Comparison of ENCODE assay signal across 19 cellular contexts in genomic region chr21:18832950-18833349, GRCh38.
DNase-seq lines count a peak whose midpoint lies in the region; ATAC-seq, FAIRE-seq and TF ChIP-seq lines count a peak whose summit lies in the region.
"Had no signal": no experiment of that assay in that cellular context is flagged by ENCODE, and none has a peak within 500 bp of the region (broad histone marks: within the 10 kb centered on the region; RNA-seq: fewer than 3 reads in every experiment).

No MANE protein-coding gene starts in this region.

- H3K79me2 ChIP-seq in SU-DHL-6 (ENCODE audit: insufficient read depth, low read length) = no peaks in the 10 kb centered on the region

- peak overlapping the region; percentile 52 for H2AFZ ChIP-seq in SU-DHL-6 (ENCODE audit: low read depth, low read length, severe bottlenecking)
- H2AFZ ChIP-seq: GM23338 had no signal

- no peak overlapping the region for H3K4me2 ChIP-seq in SU-DHL-6 (ENCODE audit: low read depth, low read length, poor library complexity, severe bottlenecking)
- H3K4me2 ChIP-seq: GM23338 had no signal

- no peaks in the 10 kb centered on the region for H3K4me1 ChIP-seq in testis

- H3F3A ChIP-seq in SU-DHL-6 (ENCODE audit: insufficient read depth) = no peaks in the 10 kb centered on the region

- H3K9ac ChIP-seq in SU-DHL-6 (ENCODE audit: low read length) = no peak overlapping the region

- H3K4me3 ChIP-seq in SU-DHL-6 (ENCODE audit: insufficient read depth, low read length, poor library complexity, severe bottlenecking) = no peak overlapping the region
- no peak overlapping the region for H3K4me3 ChIP-seq in fibroblast of the aortic adventitia (ENCODE audit: low read depth, low read length)
- no peak overlapping the region for H3K4me3 ChIP-seq in retinal pigment epithelial cell (ENCODE audit: low read length)
- H3K4me3 ChIP-seq in testis = no peak overlapping the region
- H3K4me3 ChIP-seq: GM23338, skin epidermis had no signal

- H3K9me2 ChIP-seq in SU-DHL-6 (replicated peaks; ENCODE audit: insufficient read depth, low read length) = no peaks in the 10 kb centered on the region

- TF ChIP-seq CTCF in SU-DHL-6 (IDR thresholded peaks at IDR 0.05; ENCODE audit: insufficient read depth, low read length, poor library complexity, severe bottlenecking) (no peak), fibroblast of the aortic adventitia (IDR thresholded peaks at IDR 0.05; ENCODE audit: insufficient read depth, low read length) (no peak), retinal pigment epithelial cell (conservative IDR thresholded peaks at IDR 0.05; ENCODE audit: low read depth, low read length) (no peak), testis (IDR thresholded peaks at IDR 0.05) (no peak)

- no peak for TF ChIP-seq POLR2A in testis (IDR thresholded peaks at IDR 0.05)

- H3K27ac ChIP-seq in SU-DHL-6 (ENCODE audit: low read depth, low read length) (no peak overlapping the region), testis (no peak overlapping the region)
- H3K27ac ChIP-seq: HL-60, skin epidermis had no signal

- no peak for FAIRE-seq in HTR-8/SVneo (lab: Jason Lieb, UNC)

- intact Hi-C loops in testis (cut with DNase I; ENCODE audit: low total_unique reads) = no loop called here

- ATAC-seq in HG03521 (IDR thresholded peaks at IDR 0.05; ENCODE audit: unreplicated experiment) (no peak), HG03045 (IDR thresholded peaks at IDR 0.05; ENCODE audit: unreplicated experiment) (no peak)
- ATAC-seq: activated T-cell treated with anti-CD3 and anti-CD28 coated beads, Interleukin-2, amount 50 U/mL, for 4 hours; GM23338 had no signal

- 69 to 70% methylated on average over 2 of the region's 2 CpGs for WGBS in testis, 2 donors

- H4K20me1 ChIP-seq in SU-DHL-6 (ENCODE audit: low read depth, low read length) = no peaks in the 10 kb centered on the region

- H3K36me3 ChIP-seq in SU-DHL-6 (ENCODE audit: low read length) (no peaks in the 10 kb centered on the region), testis (ENCODE audit: low read depth, missing control alignments) (no peaks in the 10 kb centered on the region)

- peak; percentile 41 for DNase-seq in HTR-8/SVneo (ENCODE audit: insufficient read length, low spot score)
- DNase-seq in fibroblast of the aortic adventitia (ENCODE audit: low read depth) = peak; percentile 24
- DNase-seq in retinal pigment epithelial cell (ENCODE audit: low read depth) = peak; percentile 90
- no peak for DNase-seq in DMS 273 treated with DMSO at 0.1 percent for 48 hours (lab: John Stamatoyannopoulos, UW)
- no peak for DNase-seq in testis
- DNase-seq: activated CD4-positive, alpha-beta T cell treated with anti-CD3 and anti-CD28 coated beads for 48 hours; activated T-cell treated with anti-CD3 and anti-CD28 coated beads, Interleukin-2, amount 50 U/mL, for 4 hours; amniotic stem cell; C1 segment of cervical spinal cord; effector CD8-positive, alpha-beta T cell; glutamatergic neuron; NCI-H2107; T-helper 1 cell had no signal

- H3K27me3 ChIP-seq in SU-DHL-6 (ENCODE audit: low read length) = no peaks in the 10 kb centered on the region
- no peaks in the 10 kb centered on the region for H3K27me3 ChIP-seq in testis

- H3K9me3 ChIP-seq in SU-DHL-6 (ENCODE audit: insufficient read depth, low read length) = no peaks in the 10 kb centered on the region
- no peaks in the 10 kb centered on the region for H3K9me3 ChIP-seq in testis

Comparison
In these comparisons a context has a peak if more than half of its experiments do, and no peak if none do; other contexts are left out.
1. DNase-seq: peak in HTR-8/SVneo (single experiment), fibroblast of the aortic adventitia (single experiment) and retinal pigment epithelial cell (single experiment); none in DMS 273 treated with DMSO at 0.1 percent for 48 hours (single experiment) and testis (single experiment).